8 cellular contexts compared by ENCODE assay signal in the genomic region with DNA sequence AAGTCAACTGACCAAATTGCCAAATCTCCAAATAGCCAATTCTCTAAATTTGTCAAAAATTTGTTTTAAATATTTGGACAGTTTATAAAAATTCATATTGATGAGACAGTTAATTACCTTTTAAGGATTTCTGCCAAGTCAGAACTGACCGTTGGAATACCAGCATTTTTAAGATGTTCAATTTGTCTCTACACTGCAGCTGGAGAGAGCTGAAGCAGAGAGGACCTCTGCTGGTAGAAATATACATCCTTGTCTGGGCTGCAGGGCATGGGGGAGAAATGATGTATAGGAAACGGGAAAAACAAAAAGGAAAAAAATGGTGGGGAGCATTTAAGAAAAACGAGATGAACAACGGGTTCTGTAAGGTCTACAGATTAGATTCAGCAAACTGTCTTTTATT. TPM values are rescaled to one million over a fixed set of nuclear protein-coding genes. Genes with fewer than 3 reads are reported as not detected.
A peak's percentile ranks its signal among the peaks of the same experiment; 100 is the strongest.
DNase-seq lines count a peak whose midpoint lies in the region; ATAC-seq and TF ChIP-seq lines count a peak whose summit lies in the region.

No MANE protein-coding gene starts in this region.

- CTCF ChIA-PET in activated CD4-positive, alpha-beta T cell treated with anti-CD3 and anti-CD28 coated beads for 36 hours (lab: Charles Lee): interaction anchor here (0.7 kb wide), 1 partner anchor 453 kb away, joined by 3 read pairs; no protein-coding TSS in a partner anchor

- H3K4me3 Mint-ChIP-seq in activated T-helper 17 cell treated with anti-CD3 and anti-CD28 coated beads, Interleukin-2, amount 50 U/mL, for 72 hours: peak overlapping the region; percentile 5
- H3K4me3 Mint-ChIP-seq in activated CD4-positive, alpha-beta T cell treated with anti-CD3 and anti-CD28 coated beads for 36 hours: no peak overlapping the region

- H3K27ac ChIP-seq in C4-2B (no peak overlapping the region), HL-60 (replicated peaks) (no peak overlapping the region)

- intact Hi-C loops in activated CD4-positive, alpha-beta T cell treated with anti-CD3 and anti-CD28 coated beads for 36 hours (cut with DNase I, micrococcal nuclease): loop anchor here (2.0 to 5.0 kb wide), 2 partner anchors 41 to 137 kb away; no protein-coding TSS in a partner anchor

- TF ChIP-seq CTCF in C4-2B (conservative IDR thresholded peaks at IDR 0.05) (peak; percentile 64), HL-60 (IDR thresholded peaks at IDR 0.05; ENCODE audit: insufficient read depth, low read length) (peak; percentile 7)

- H3K27ac Mint-ChIP-seq in activated T-helper 17 cell treated with anti-CD3 and anti-CD28 coated beads, Interleukin-2, amount 50 U/mL, for 72 hours: no peak overlapping the region
- H3K27ac Mint-ChIP-seq in activated CD4-positive, alpha-beta T cell treated with anti-CD3 and anti-CD28 coated beads for 36 hours: no peak overlapping the region

- no peaks in the 10 kb centered on the region for H3K27me3 ChIP-seq in HL-60 (ENCODE audit: insufficient read depth, poor library complexity, severe bottlenecking)

- no peaks in the 10 kb centered on the region for H3K9me3 Mint-ChIP-seq in activated T-helper 17 cell treated with anti-CD3 and anti-CD28 coated beads, Interleukin-2, amount 50 U/mL, for 72 hours
- H3K9me3 Mint-ChIP-seq in activated CD4-positive, alpha-beta T cell treated with anti-CD3 and anti-CD28 coated beads for 36 hours (ENCODE audit: low read depth): no peaks in the 10 kb centered on the region

- peaks cover 9% of the 10 kb centered on the region for H3K4me1 Mint-ChIP-seq in activated T-helper 17 cell treated with anti-CD3 and anti-CD28 coated beads, Interleukin-2, amount 50 U/mL, for 72 hours
- H3K4me1 Mint-ChIP-seq in activated CD4-positive, alpha-beta T cell treated with anti-CD3 and anti-CD28 coated beads for 36 hours: peaks cover 16% of the 10 kb centered on the region

- peaks cover 59% of the 10 kb centered on the region for H3K27me3 Mint-ChIP-seq in activated T-helper 17 cell treated with anti-CD3 and anti-CD28 coated beads, Interleukin-2, amount 50 U/mL, for 72 hours
- H3K27me3 Mint-ChIP-seq in activated CD4-positive, alpha-beta T cell treated with anti-CD3 and anti-CD28 coated beads for 36 hours: peaks cover 48% of the 10 kb centered on the region

- DNase-seq in HL-60 (ENCODE audit: low read depth in 1 of 2, low spot score in 1 of 2) (no peak), left kidney (ENCODE audit: low read depth, low spot score) (peak; percentile 37), Ammon's horn (ENCODE audit: low spot score) (no peak), mucosa of gallbladder (ENCODE audit: low spot score) (no peak)
- DNase-seq in activated CD4-positive, alpha-beta T cell treated with anti-CD3 and anti-CD28 coated beads for 36 hours: no peak

- H3K36me3 Mint-ChIP-seq in activated T-helper 17 cell treated with anti-CD3 and anti-CD28 coated beads, Interleukin-2, amount 50 U/mL, for 72 hours (ENCODE audit: low read depth): no peaks in the 10 kb centered on the region
- no peaks in the 10 kb centered on the region for H3K36me3 Mint-ChIP-seq in activated CD4-positive, alpha-beta T cell treated with anti-CD3 and anti-CD28 coated beads for 36 hours (ENCODE audit: low read depth)

- H3K4me3 ChIP-seq in HL-60 (replicated peaks; ENCODE audit: insufficient read depth, low read length): no peak overlapping the region

- ATAC-seq in activated T-helper 17 cell treated with anti-CD3 and anti-CD28 coated beads, Interleukin-2, amount 50 U/mL, for 72 hours (replicated peaks): no peak
- ATAC-seq in HG03520 (IDR thresholded peaks at IDR 0.05; ENCODE audit: unreplicated experiment): no peak
- no peak for ATAC-seq in activated CD4-positive, alpha-beta T cell treated with anti-CD3 and anti-CD28 coated beads for 36 hours

- POLR2A ChIA-PET in activated CD4-positive, alpha-beta T cell treated with anti-CD3 and anti-CD28 coated beads for 36 hours (lab: Charles Lee): no interaction called here

RNA-seq across cellular contexts. Expression of gene NR6A1, which starts 16.8 kb away (rescaled TPM):
- total RNA-seq in activated T-helper 17 cell treated with anti-CD3 and anti-CD28 coated beads, Interleukin-2, amount 50 U/mL, for 72 hours: 1 to 10 TPM in 1 of 2 donors, under 1 TPM in 1; 0.98 to 1.2 TPM
- 1 to 10 TPM in 1 of 2 experiments, under 1 TPM in 1; 0.82 to 1.1 TPM for total RNA-seq in activated CD4-positive, alpha-beta T cell treated with anti-CD3 and anti-CD28 coated beads for 36 hours
- total RNA-seq in mucosa of gallbladder: 3.2 TPM

RNA-seq across cellular contexts. Expression of gene OLFML2A, which starts 22.6 kb away (rescaled TPM):
- not detected for total RNA-seq in activated T-helper 17 cell treated with anti-CD3 and anti-CD28 coated beads, Interleukin-2, amount 50 U/mL, for 72 hours
- under 1 TPM in 1 of 2 experiments, not detected in 1; 0.05 TPM for total RNA-seq in activated CD4-positive, alpha-beta T cell treated with anti-CD3 and anti-CD28 coated beads for 36 hours
- total RNA-seq in mucosa of gallbladder: 12.7 TPM

Comparison
In these comparisons a context has a peak if more than half of its experiments do, and no peak if none do; other contexts are left out.
1. RNA of gene OLFML2A, which starts 22.6 kb away (total RNA-seq): 12.7 TPM in mucosa of gallbladder (single experiment); 0.05 TPM in activated CD4-positive, alpha-beta T cell treated with anti-CD3 and anti-CD28 coated beads for 36 hours and not detected in activated T-helper 17 cell treated with anti-CD3 and anti-CD28 coated beads, Interleukin-2, amount 50 U/mL, for 72 hours; every median in the first group is over 10 times any median in the second.